In the genomic region with DNA sequence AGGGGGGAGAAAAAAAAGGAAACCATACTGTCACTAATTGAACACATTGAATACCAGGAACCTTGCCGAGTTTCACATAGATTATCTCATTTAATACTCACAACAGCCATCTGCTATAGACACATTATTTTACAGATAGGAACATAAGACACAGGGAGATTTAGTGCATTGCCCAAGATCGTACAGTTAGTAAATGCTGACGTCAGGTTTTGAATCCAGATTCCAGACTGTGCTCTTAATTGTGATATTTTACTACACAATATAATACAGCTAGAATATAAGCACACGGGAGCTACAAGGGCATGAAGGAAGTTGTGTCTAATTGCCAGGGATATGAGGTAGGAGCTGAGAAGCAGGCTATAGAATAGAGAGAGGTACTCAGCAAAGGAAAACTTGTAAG, we compare ENCODE assay signal across 1 cellular context.
TF ChIP-seq lines count a peak whose summit lies in the region.

No MANE protein-coding gene starts in this region.

TF ChIP-seq in K562, 482 proteins besides CTCF, POLR2A, EP300 and RAD21 (continued from another document):
- TF ChIP-seq SRSF3 (IDR thresholded peaks at IDR 0.05; ENCODE audit: insufficient read depth, low read length), result no peak
- 0 out of 2 replicates have a peak, but pooled peaks have one; percentile 5 for TF ChIP-seq MAFG (tag; conservative IDR thresholded peaks at IDR 0.05)
